ENCODE assay signal across 8 cellular contexts in genomic region chr2:26846881-26847662, GRCh38. TPM values are rescaled to one million over a fixed set of nuclear protein-coding genes. Genes with fewer than 3 reads are reported as not detected.
DNase-seq lines count a peak whose midpoint lies in the region; ATAC-seq, FAIRE-seq and TF ChIP-seq lines count a peak whose summit lies in the region.

No MANE protein-coding gene starts in this region.

- H3K4me1 ChIP-seq in A549 (peaks cover 12% of the 10 kb centered on the region; the same call in 2 of the 3 replicates), HAP-1 (peaks cover 19% of the 10 kb centered on the region)

- POLR2A ChIA-PET in A549 (lab: Yijun Ruan, JAX) (interaction anchor here (0.6 to 1.5 kb wide), 5 partner anchors 71 to 235 kb away, joined by 3 to 5 read pairs (median 4); partner anchors contain the start of gene AGBL5), GM10248 (lab: Yijun Ruan, JAX) (interaction anchor here (0.6 kb wide), 1 partner anchor 425 kb away, joined by 4 read pairs; no protein-coding TSS in a partner anchor)

- TF ChIP-seq EP300 in A549 (IDR thresholded peaks at IDR 0.05): no peak

- peak overlapping the region; percentile 66 to 82; a peak in 5 of 6 replicates for H3K27ac ChIP-seq in A549

- TF ChIP-seq CTCF in A549 (IDR thresholded peaks at IDR 0.05) (no peak), mesothelial cell of epicardium (IDR thresholded peaks at IDR 0.05; ENCODE audit: unreplicated experiment) (no peak), GM10248 (IDR thresholded peaks at IDR 0.05; ENCODE audit: control extremely low read depth, extremely low read depth, low read depth, missing control alignments) (no peak)

- H3K36me3 Mint-ChIP-seq in activated naive CD8-positive, alpha-beta T cell: no peaks in the 10 kb centered on the region
- no peaks in the 10 kb centered on the region for H3K36me3 Mint-ChIP-seq in mesothelial cell of epicardium

- no peak overlapping the region for H3K27ac Mint-ChIP-seq in activated naive CD8-positive, alpha-beta T cell
- no peak overlapping the region for H3K27ac Mint-ChIP-seq in mesothelial cell of epicardium

- CTCF ChIA-PET in A549 (lab: Yijun Ruan, JAX): interaction anchor here (0.8 to 25.2 kb wide), 83 partner anchors 8 to 1629 kb away, joined by 3 to 669 read pairs (median 6); partner anchors contain the start of genes AGBL5, CIB4, KHK and MAPRE3
- CTCF ChIA-PET in GM10248 (lab: Yijun Ruan, JAX): interaction anchor here (0.9 to 6.5 kb wide), 32 partner anchors 8 to 656 kb away, joined by 3 to 103 read pairs (median 7); no protein-coding TSS in a partner anchor

- H3K4me3 ChIP-seq in A549: peak overlapping the region; percentile 91
- H3K4me3 ChIP-seq in HAP-1: peak overlapping the region; percentile 89

- ATAC-seq in A549: no peak
- ATAC-seq in HG02973 (IDR thresholded peaks at IDR 0.05; ENCODE audit: unreplicated experiment): no peak
- ATAC-seq in GM21423 (IDR thresholded peaks at IDR 0.05; ENCODE audit: unreplicated experiment): no peak

- TF ChIP-seq POLR2A in A549 (IDR thresholded peaks at IDR 0.05; ENCODE audit: low read length): no peak

- H3K27me3 ChIP-seq in HAP-1 (ENCODE audit: low read depth): peaks cover 12% of the 10 kb centered on the region

- in situ Hi-C loops in HAP-1 (cut with MboI; ENCODE audit: low sequenced_read_pairs): loop anchor here (5.0 kb wide), 1 partner anchor 170 kb away; no protein-coding TSS in a partner anchor

- no peaks in the 10 kb centered on the region for H3K9me3 ChIP-seq in A549
- H3K9me3 ChIP-seq in HAP-1: no peaks in the 10 kb centered on the region

- H3K4me1 Mint-ChIP-seq in activated naive CD8-positive, alpha-beta T cell (ENCODE audit: low read depth): peaks cover 9% of the 10 kb centered on the region
- H3K4me1 Mint-ChIP-seq in mesothelial cell of epicardium: peaks cover 12% of the 10 kb centered on the region

- no peak for TF ChIP-seq RAD21 in A549 (conservative IDR thresholded peaks at IDR 0.05 in 1 of 2, IDR thresholded peaks at IDR 0.05 in 1 of 2)

- H3K4me3 Mint-ChIP-seq in activated naive CD8-positive, alpha-beta T cell: peak overlapping the region; percentile 79
- peak overlapping the region; percentile 66 for H3K4me3 Mint-ChIP-seq in mesothelial cell of epicardium

- no peaks in the 10 kb centered on the region for H3K9me3 Mint-ChIP-seq in activated naive CD8-positive, alpha-beta T cell (ENCODE audit: low read depth)
- no peaks in the 10 kb centered on the region for H3K9me3 Mint-ChIP-seq in mesothelial cell of epicardium

- DNase-seq in A549 (ENCODE audit: low read depth in 1 of 2, low spot score in 1 of 2) (no peak), HAP-1 (ENCODE audit: low spot score in 2 of 2) (peak; percentile 24 to 32), mesothelial cell of epicardium (ENCODE audit: low spot score in 2 of 2, unreplicated experiment in 2 of 2) (no peak), GM10248 (ENCODE audit: extremely low spot score) (no peak)
- DNase-seq in activated effector memory CD4-positive, alpha-beta T cell treated with anti-CD3 and anti-CD28 coated beads, Interleukin-2, amount 50 U/mL, for 16 hours: no peak

- peak overlapping the region; percentile 98 for H3K4me2 ChIP-seq in A549

- no peak for FAIRE-seq in A549 (lab: Jason Lieb, UNC)

- H3K27me3 Mint-ChIP-seq in activated naive CD8-positive, alpha-beta T cell: peaks cover 26% of the 10 kb centered on the region
- H3K27me3 Mint-ChIP-seq in mesothelial cell of epicardium (ENCODE audit: low read depth): peaks cover 77% of the 10 kb centered on the region

- H3K36me3 ChIP-seq in HAP-1 (replicated peaks): no peaks in the 10 kb centered on the region

- 76% methylated on average over 40 of the region's 44 CpGs for WGBS in A549 (ENCODE audit: missing lambda C conversion rate)

TF ChIP-seq in A549, 52 proteins besides CTCF, POLR2A, EP300 and RAD21:
- TF ChIP-seq FOSL2 (IDR thresholded peaks at IDR 0.05) (no peak), FOSL2 (CRISPR knock-in tag; IDR thresholded peaks at IDR 0.05) (no peak), NPAS2 (CRISPR knock-in tag; IDR thresholded peaks at IDR 0.05; ENCODE audit: borderline replicate concordance) (no peak), ELK1 (IDR thresholded peaks at IDR 0.05; ENCODE audit: low read depth, low read length) (no peak), HEYL (CRISPR knock-in tag; IDR thresholded peaks at IDR 0.05) (no peak), NR3C1 (IDR thresholded peaks at IDR 0.05) (no peak), CBX2 (IDR thresholded peaks at IDR 0.05; ENCODE audit: borderline replicate concordance, low read depth) (no peak), RCOR1 (IDR thresholded peaks at IDR 0.05; ENCODE audit: low read depth, low read length) (no peak), ESRRA (IDR thresholded peaks at IDR 0.05; ENCODE audit: borderline replicate concordance, low read length) (no peak), USF2 (IDR thresholded peaks at IDR 0.05) (no peak), BHLHE40 (IDR thresholded peaks at IDR 0.05; ENCODE audit: low read depth, low read length) (no peak), EHF (CRISPR knock-in tag; IDR thresholded peaks at IDR 0.05) (no peak), TFCP2L1 (CRISPR knock-in tag; IDR thresholded peaks at IDR 0.05) (no peak), HMGXB4 (CRISPR knock-in tag; IDR thresholded peaks at IDR 0.05; ENCODE audit: borderline replicate concordance) (no peak), MYC (IDR thresholded peaks at IDR 0.05; ENCODE audit: borderline replicate concordance, low read length) (no peak), CHD2 (IDR thresholded peaks at IDR 0.05; ENCODE audit: low read length, partially characterized antibody) (no peak), MAX (IDR thresholded peaks at IDR 0.05) (no peak), HDAC2 (IDR thresholded peaks at IDR 0.05) (no peak), FOXS1 (CRISPR knock-in tag; IDR thresholded peaks at IDR 0.05) (no peak)

RNA-seq across cellular contexts. Expression of gene DPYSL5, which starts 0.9 kb away (rescaled TPM):
- polyA plus RNA-seq in A549 (2011; rRNA removed) (2.4 and 2.5 TPM in 2 replicates), A549 (2017; fragmentation: RNase III; extraction: RNeasy Plus Mini Kit Qiagen cat#74134 plus additional on column Dnase treatment) (6.8 to 8.3 TPM (median 8.2 TPM) in 3 replicates)
- 4.3 and 5.5 TPM in 2 replicates for polyA plus RNA-seq in A549 (2012; cell fraction: cytosol; rRNA removed)
- polyA plus RNA-seq in A549 (2012; cell fraction: nucleus; rRNA removed): 4.4 and 5.3 TPM in 2 replicates
- 5.8 and 6.4 TPM in 2 replicates for polyA minus RNA-seq in A549 (2011; rRNA and poly(A)+ RNA removed)
- 2.5 to 2.8 TPM (median 2.8 TPM) in 3 replicates for total RNA-seq in mesothelial cell of epicardium

Comparison
In these comparisons a context has a peak if more than half of its experiments do, and no peak if none do; other contexts are left out.
1. DNase-seq: peak in HAP-1 (2 of 2); none in A549 (0 of 2), mesothelial cell of epicardium (0 of 2), GM10248 (single experiment) and activated effector memory CD4-positive, alpha-beta T cell treated with anti-CD3 and anti-CD28 coated beads, Interleukin-2, amount 50 U/mL, for 16 hours (single experiment).